In genomic region chr16:56207421-56207820, GRCh38 we compare ENCODE assay signal across 23 cellular contexts. TPM values are rescaled to one million over a fixed set of nuclear protein-coding genes. Genes with fewer than 3 reads are reported as not detected.
"Had no signal": no experiment of that assay in that cellular context is flagged by ENCODE, and none has a peak within 500 bp of the region (broad histone marks: within the 10 kb centered on the region; RNA-seq: fewer than 3 reads in every experiment).

No MANE protein-coding gene starts in this region.

- FAIRE-seq: endothelial cell of umbilical vein, kidney, pancreas had no signal

- ATAC-seq: foreskin keratinocyte; gastroesophageal sphincter; heart left ventricle; left lobe of liver; natural killer cell treated with Interleukin-12 subunit alpha and Interleukin-12 subunit beta and Interleukin-15 and Interleukin-18, amount 100 ng/mL, for 72 hours; pancreas; stimulated activated effector memory CD8-positive, alpha-beta T cell treated with anti-CD3 and anti-CD28 coated beads, Interleukin-12 subunit alpha, Interleukin-12 subunit beta, amount 100 ng/mL, for 72 hours had no signal

- H3K79me2 ChIP-seq: hepatocyte had no signal

- H3K27me3 ChIP-seq: esophagus muscularis mucosa, gastroesophageal sphincter, heart left ventricle, hepatocyte, pancreas, sigmoid colon, stomach, thyroid gland, vagina had no signal

- H3K4me1 ChIP-seq: foreskin keratinocyte, pancreas, thyroid gland had no signal

- H3K9me3 ChIP-seq: esophagus muscularis mucosa, gastroesophageal sphincter, neutrophil, pancreas, sigmoid colon, stomach, thyroid gland, vagina had no signal

- H3K27ac ChIP-seq: esophagus muscularis mucosa, foreskin keratinocyte, gastroesophageal sphincter, heart left ventricle, hepatocyte, neutrophil, pancreas, stomach, thyroid gland, vagina had no signal

- H3K36me3 ChIP-seq: esophagus muscularis mucosa, gastroesophageal sphincter, heart left ventricle, neutrophil, pancreas, sigmoid colon, stomach, thyroid gland, vagina had no signal

- H2AFZ ChIP-seq: hepatocyte had no signal

- H3K4me3 ChIP-seq: esophagus muscularis mucosa, gastroesophageal sphincter, heart left ventricle, hepatocyte, lung, pancreas, sigmoid colon, stomach, thyroid gland, vagina had no signal

- DNase-seq: effector CD8-positive, alpha-beta T cell; foreskin keratinocyte; heart left ventricle; kidney; naive B cell; pancreas; sigmoid colon; stimulated activated CD4-positive, alpha-beta T cell treated with anti-CD3 and anti-CD28 coated beads, Interleukin-2, amount 100 ng/mL, for 24 hours; stimulated activated CD4-positive, alpha-beta T cell treated with anti-CD3 and anti-CD28 coated beads, Interleukin-4, amount 100 ng/mL, for 24 hours; stimulated activated naive CD4-positive, alpha-beta T cell treated with Interleukin-2 at 50 U/mL for 16 hours; stomach; thyroid gland; trophoblast cell had no signal

- H3K4me2 ChIP-seq: hepatocyte had no signal

RNA-seq across cellular contexts. Expression of gene GNAO1, which starts 16.1 kb away (rescaled TPM):
- total RNA-seq: endothelial cell of umbilical vein had no signal
- polyA plus RNA-seq: endothelial cell of umbilical vein had no signal
